Comparison of ENCODE assay signal across 8 cellular contexts in genomic region chr2:88055436-88056128, GRCh38. TPM values are rescaled to one million over a fixed set of nuclear protein-coding genes. Genes with fewer than 3 reads are reported as not detected.
A peak's percentile ranks its signal among the peaks of the same experiment; 100 is the strongest.
DNase-seq lines count a peak whose midpoint lies in the region; ATAC-seq and TF ChIP-seq lines count a peak whose summit lies in the region.

Gene KRCC1, minus strand, starts transcription at chr2:88055783. Its CDS starts 27,220 bp downstream, at chr2:88028563.

- intact Hi-C loops in PC-3 (cut with micrococcal nuclease), result loop anchor here (1.0 kb wide), 2 partner anchors 17 to 34 kb away; no protein-coding TSS in a partner anchor

- H2AFZ ChIP-seq in PC-3 (ENCODE audit: low read length), result peak within 1 kb of the TSS; percentile 79

- H3K9me3 ChIP-seq in PC-3 (ENCODE audit: low read length), result no peaks in the 10 kb centered on the region

- POLR2A ChIA-PET in PC-3 (lab: Charles Lee; ENCODE audit: unreplicated experiment), result no interaction called here

- H3K9ac ChIP-seq in PC-3 (ENCODE audit: low read length), result peak within 1 kb of the TSS; percentile 100

- peaks cover 26% of the 10 kb centered on the region for H3K79me2 ChIP-seq in PC-3 (ENCODE audit: low read length)

- H3K36me3 ChIP-seq in PC-3 (ENCODE audit: low read depth, low read length), result no peaks in the 10 kb centered on the region; the same call in 1 of the 2 replicates

- H3K9me2 ChIP-seq in PC-3 (replicated peaks; ENCODE audit: low read length), result no peaks in the 10 kb centered on the region

- H3K4me2 ChIP-seq in PC-3 (ENCODE audit: low read length), result peak within 1 kb of the TSS; percentile 87

- no TSS peak for BruUV-seq in PC-3 (replicated peaks; lab: Mats Ljungman, UMichigan)

- H3K4me1 ChIP-seq in PC-3 (ENCODE audit: insufficient read depth, low read length), result peaks cover 19% of the 10 kb centered on the region

- H4K20me1 ChIP-seq in PC-3 (ENCODE audit: low read length), result no peaks in the 10 kb centered on the region

- H3K4me3 ChIP-seq in Jurkat, Clone E6-1 (ENCODE audit: low read length), result peak within 1 kb of the TSS; percentile 96
- H3K4me3 ChIP-seq in PC-3 (ENCODE audit: low read length) (peak within 1 kb of the TSS; percentile 94), epithelial cell of proximal tubule (ENCODE audit: low read depth, low read length) (peak within 1 kb of the TSS; percentile 91)

- CTCF ChIA-PET in PC-3 (lab: Charles Lee), result no interaction called here

- DNase-seq in DMS53 (lab: John Stamatoyannopoulos, UW), result peak; percentile 98
- DNase-seq in Jurkat, Clone E6-1 (ENCODE audit: low read depth, low spot score), result peak; percentile 94
- peak; percentile 96 for DNase-seq in PC-3
- DNase-seq in activated T-cell treated with anti-CD3 and anti-CD28 coated beads for 48 hours (ENCODE audit: low read depth), result peak; percentile 92
- peak; percentile 46 for DNase-seq in epithelial cell of proximal tubule (ENCODE audit: low read depth)
- DNase-seq in mucosa of gallbladder (ENCODE audit: low spot score), result peak; percentile 96
- DNase-seq in stimulated activated CD8-positive, alpha-beta memory T cell treated with anti-CD3 and anti-CD28 coated beads, Interleukin-4, amount 100 ng/mL, for 24 hours (ENCODE audit: low read depth), result peak; percentile 89

- no peaks in the 10 kb centered on the region for H3F3A ChIP-seq in PC-3 (ENCODE audit: low read length, unreplicated experiment)

- peak within 1 kb of the TSS; percentile 68 for H3K27ac ChIP-seq in PC-3 (ENCODE audit: low read length)

- no peak for TF ChIP-seq CTCF in PC-3 (conservative IDR thresholded peaks at IDR 0.05; ENCODE audit: low read depth, low read length)
- TF ChIP-seq CTCF in epithelial cell of proximal tubule (conservative IDR thresholded peaks at IDR 0.05; ENCODE audit: low read depth, low read length), result no peak

- H3K27me3 ChIP-seq in PC-3 (ENCODE audit: low read length), result no peaks in the 10 kb centered on the region

- ATAC-seq in GM21717 (IDR thresholded peaks at IDR 0.05; ENCODE audit: unreplicated experiment), result peak; percentile 98
- ATAC-seq in PC-3, result peak; percentile 91

RNA-seq across cellular contexts. Expression of gene KRCC1, which starts in this region (rescaled TPM):
- polyA plus RNA-seq in Jurkat, Clone E6-1 (2012; ENCODE audit: insufficient read depth, insufficient read length), result 18.7 TPM
- total RNA-seq in PC-3 (2014; rRNA removed) (6.7 and 14.1 TPM in 2 replicates), epithelial cell of proximal tubule (17.3 and 24.1 TPM in 2 replicates), mucosa of gallbladder (23.8 TPM)

Comparison
In these comparisons a context has a peak if more than half of its experiments do, and no peak if none do; other contexts are left out.
1. Peak in every context shown above with its lines: DNase-seq, ATAC-seq, H3K4me3 ChIP-seq and H3K27ac ChIP-seq.
2. DNase-seq: peak in every context shown above with its lines; median percentile 98 in DMS53; 96 in PC-3; 96 in mucosa of gallbladder; 94 in Jurkat, Clone E6-1; 92 in activated T-cell treated with anti-CD3 and anti-CD28 coated beads for 48 hours; 89 in stimulated activated CD8-positive, alpha-beta memory T cell treated with anti-CD3 and anti-CD28 coated beads, Interleukin-4, amount 100 ng/mL, for 24 hours; 46 in epithelial cell of proximal tubule.